Comparison of ENCODE assay signal across 1 cellular context in genomic region chr2:237863102-237863511, GRCh38.
TF ChIP-seq lines count a peak whose summit lies in the region.

No MANE protein-coding gene starts in this region.

TF ChIP-seq in IMR-90, 13 proteins besides CTCF, POLR2A, EP300 and RAD21 (continued from another document):
- no peak for TF ChIP-seq NFE2L2 (IDR thresholded peaks at IDR 0.05; ENCODE audit: low read depth, low read length)
- TF ChIP-seq MAFK (IDR thresholded peaks at IDR 0.05; ENCODE audit: low read depth, low read length) = no peak
- no peak for TF ChIP-seq MAZ (IDR thresholded peaks at IDR 0.05; ENCODE audit: borderline replicate concordance, low read depth, low read length)
- no peak for TF ChIP-seq USF2 (IDR thresholded peaks at IDR 0.05; ENCODE audit: low read depth, low read length)
- no peak for TF ChIP-seq FOS (IDR thresholded peaks at IDR 0.05; ENCODE audit: low read depth, low read length)
- TF ChIP-seq RFX5 (IDR thresholded peaks at IDR 0.05; ENCODE audit: low read depth, low read length) = no peak
- no peak for TF ChIP-seq RCOR1 (IDR thresholded peaks at IDR 0.05; ENCODE audit: insufficient replicate concordance, low read length)
- TF ChIP-seq MXI1 (IDR thresholded peaks at IDR 0.05; ENCODE audit: borderline replicate concordance, low read depth, low read length) = no peak
